8 cellular contexts compared by ENCODE assay signal in the genomic region with DNA sequence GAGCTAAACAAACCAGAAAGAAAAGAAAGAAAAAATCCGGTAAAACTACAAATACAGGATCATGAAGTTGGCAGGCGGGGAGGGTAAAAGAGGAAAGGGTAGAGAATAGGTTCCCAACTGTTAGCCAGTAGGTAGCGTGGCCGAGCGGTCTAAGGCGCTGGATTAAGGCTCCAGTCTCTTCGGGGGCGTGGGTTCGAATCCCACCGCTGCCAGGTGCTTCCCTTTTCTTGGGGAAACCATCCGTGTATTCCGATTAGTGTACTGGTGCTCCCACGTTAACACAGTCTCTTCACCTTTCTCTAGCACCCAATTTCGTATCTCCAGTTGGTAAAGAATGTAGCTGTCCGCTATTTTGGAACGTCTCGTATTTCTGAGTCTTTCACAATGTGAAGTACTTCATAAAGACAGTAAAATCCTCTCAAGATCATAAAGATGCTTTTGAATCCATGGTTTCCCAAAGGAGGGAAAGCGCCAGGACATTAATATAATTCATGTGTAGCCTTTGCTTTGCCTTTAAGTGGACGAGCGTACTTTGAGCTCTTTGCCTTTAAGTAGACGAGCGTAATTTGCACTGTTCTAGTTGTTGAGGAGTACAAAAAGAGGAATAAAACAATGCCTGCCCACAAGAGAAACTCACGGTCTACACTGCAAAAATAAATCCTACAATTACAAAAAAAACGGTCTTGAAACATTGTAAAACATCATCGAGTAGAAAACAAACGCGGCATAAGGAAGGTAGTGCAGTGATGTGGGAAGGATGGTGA. TPM values are rescaled to one million over a fixed set of nuclear protein-coding genes. Genes with fewer than 3 reads are reported as not detected.
DNase-seq lines count a peak whose midpoint lies in the region; TF ChIP-seq lines count a peak whose summit lies in the region.

No MANE protein-coding gene starts in this region.

- H3K4me3 ChIP-seq in AG10803 (ENCODE audit: low read length) (peak overlapping the region; percentile 87), H7 (ENCODE audit: insufficient read depth, low read depth, low read length) (peak overlapping the region; percentile 82), choroid plexus epithelial cell (ENCODE audit: low read depth, low read length) (peak overlapping the region; percentile 89)

- no peaks in the 10 kb centered on the region for H3K36me3 ChIP-seq in H7 (replicated peaks; ENCODE audit: control insufficient read depth, insufficient read depth, low read length)

- TF ChIP-seq CTCF in AG10803 (conservative IDR thresholded peaks at IDR 0.05; ENCODE audit: low read length) (no peak), choroid plexus epithelial cell (conservative IDR thresholded peaks at IDR 0.05; ENCODE audit: low read depth, low read length) (no peak)

- DNase-seq in AG10803 (ENCODE audit: low read depth) (peak; percentile 80), H7 (peak; percentile 70), NCI-H446 treated with DMSO at 0.1 percent for 48 hours (lab: John Stamatoyannopoulos, UW) (peak; percentile 73), choroid plexus epithelial cell (ENCODE audit: low read depth) (peak; percentile 81), kidney tubule cell (ENCODE audit: low spot score) (peak; percentile 87), NCI-H1048 (lab: John Stamatoyannopoulos, UW) (no peak)
- peak; percentile 84 for DNase-seq in activated CD4-positive, CD25-positive, alpha-beta regulatory T cell treated with anti-CD3 and anti-CD28 coated beads, Interleukin-2, amount 50 U/mL, for 72 hours
- peak; percentile 70 to 73 for DNase-seq in stimulated activated CD4-positive, alpha-beta T cell treated with anti-CD3 and anti-CD28 coated beads, Interleukin-15, amount 100 ng/mL, for 48 hours (ENCODE audit: low read depth in 2 of 2)

- H3K27me3 ChIP-seq in H7 (ENCODE audit: control insufficient read depth, insufficient read depth, low read length) = no peaks in the 10 kb centered on the region

RNA-seq across cellular contexts. Expression of gene RNASE12, which starts 19.0 kb away (rescaled TPM):
- total RNA-seq in H7 (2014; rRNA removed; shearing (Covaris generic)) = not detected in 2 replicates

RNA-seq across cellular contexts. Expression of gene RNASE11, which starts 22.4 kb away (rescaled TPM):
- not detected in 2 replicates for total RNA-seq in H7 (2014; rRNA removed; shearing (Covaris generic))

RNA-seq across cellular contexts. Expression of gene OR6S1, which starts 31.3 kb away (rescaled TPM):
- total RNA-seq in H7 (2014; rRNA removed; shearing (Covaris generic)) = not detected in 2 replicates

RNA-seq across cellular contexts. Expression of gene RNASE9, which starts 49.3 kb away (rescaled TPM):
- total RNA-seq in H7 (2014; rRNA removed; shearing (Covaris generic)) = not detected in 2 replicates
